In genomic region chr3:4656059-4656458, GRCh38 we compare ENCODE assay signal across 8 cellular contexts.
A peak's percentile ranks its signal among the peaks of the same experiment; 100 is the strongest.
DNase-seq lines count a peak whose midpoint lies in the region; ATAC-seq and TF ChIP-seq lines count a peak whose summit lies in the region.

No MANE protein-coding gene starts in this region.

- H3K4me1 ChIP-seq in DND-41 (ENCODE audit: insufficient read depth, low read length) = no peaks in the 10 kb centered on the region

- ATAC-seq in DND-41 (ENCODE audit: insufficient read depth, low read depth) (peak; percentile 79), omental fat pad (ENCODE audit: low FRiP score) (peak; percentile 79), GM21515 (IDR thresholded peaks at IDR 0.05; ENCODE audit: unreplicated experiment) (no peak)

- H3K4me3 ChIP-seq in DND-41 (ENCODE audit: low read depth in 1 of 2, low read length in 2 of 2) (no peak overlapping the region), foreskin fibroblast (ENCODE audit: low read depth in 1 of 2, low read length in 2 of 2) (no peak overlapping the region)

- no peak overlapping the region for H3K27ac ChIP-seq in DND-41 (ENCODE audit: low read length)

- no peak overlapping the region for H3K4me3 Mint-ChIP-seq in activated naive CD8-positive, alpha-beta T cell treated with anti-CD3 and anti-CD28 coated beads for 36 hours

- no peak overlapping the region for H2AFZ ChIP-seq in DND-41 (ENCODE audit: low read depth, low read length)

- H3K9me3 Mint-ChIP-seq in activated naive CD8-positive, alpha-beta T cell treated with anti-CD3 and anti-CD28 coated beads for 36 hours = no peaks in the 10 kb centered on the region

- H4K20me1 ChIP-seq in DND-41 (ENCODE audit: insufficient read depth, low read length) = no peaks in the 10 kb centered on the region

- no peaks in the 10 kb centered on the region for H3K79me2 ChIP-seq in DND-41 (ENCODE audit: insufficient read depth, low read length)

- no peak overlapping the region for H3K4me2 ChIP-seq in DND-41 (ENCODE audit: insufficient read depth, low read length)

- H3K9ac ChIP-seq in DND-41 (ENCODE audit: low read depth, low read length) = no peak overlapping the region

- no peaks in the 10 kb centered on the region for H3K27me3 Mint-ChIP-seq in activated naive CD8-positive, alpha-beta T cell treated with anti-CD3 and anti-CD28 coated beads for 36 hours

- no peaks in the 10 kb centered on the region for H3K9me3 ChIP-seq in DND-41 (ENCODE audit: insufficient read depth, low read length, severe bottlenecking)

- no peaks in the 10 kb centered on the region for H3K27me3 ChIP-seq in DND-41 (ENCODE audit: insufficient read depth, low read length, poor library complexity)

- no peaks in the 10 kb centered on the region for H3K4me1 Mint-ChIP-seq in activated naive CD8-positive, alpha-beta T cell treated with anti-CD3 and anti-CD28 coated beads for 36 hours

- H3K27ac Mint-ChIP-seq in activated naive CD8-positive, alpha-beta T cell treated with anti-CD3 and anti-CD28 coated beads for 36 hours = no peak overlapping the region

- H3K36me3 Mint-ChIP-seq in activated naive CD8-positive, alpha-beta T cell treated with anti-CD3 and anti-CD28 coated beads for 36 hours = peaks cover 19% of the 10 kb centered on the region

- no peaks in the 10 kb centered on the region for H3K36me3 ChIP-seq in DND-41 (ENCODE audit: insufficient read depth, low read length)

- DNase-seq in DND-41 (peak; percentile 48), LHCN-M2 (ENCODE audit: low read depth) (peak; percentile 66), SW480 (ENCODE audit: low spot score) (peak; percentile 64), foreskin fibroblast (peak; percentile 54 to 83), omental fat pad (ENCODE audit: low spot score) (no peak)
- DNase-seq in stimulated activated naive CD4-positive, alpha-beta T cell treated with Interleukin-2 at 50 U/mL for 16 hours (lab: John Stamatoyannopoulos, UW) = no peak
- no peak for DNase-seq in activated naive CD8-positive, alpha-beta T cell treated with anti-CD3 and anti-CD28 coated beads for 36 hours

- peak; percentile 74 for TF ChIP-seq CTCF in DND-41 (IDR thresholded peaks at IDR 0.05; ENCODE audit: borderline replicate concordance, extremely low read depth, low read length, poor library complexity, severe bottlenecking)
- TF ChIP-seq CTCF in foreskin fibroblast (IDR thresholded peaks at IDR 0.05; ENCODE audit: low read depth, low read length) = peak; percentile 92
- TF ChIP-seq CTCF in omental fat pad (IDR thresholded peaks at IDR 0.05) = peak in 1 of 3 donors; percentile 15

Comparison
In these comparisons a context has a peak if more than half of its experiments do, and no peak if none do; other contexts are left out.
1. DNase-seq: peak in DND-41 (single experiment), LHCN-M2 (single experiment), SW480 (single experiment) and foreskin fibroblast (2 of 2); none in omental fat pad (single experiment), stimulated activated naive CD4-positive, alpha-beta T cell treated with Interleukin-2 at 50 U/mL for 16 hours (single experiment) and activated naive CD8-positive, alpha-beta T cell treated with anti-CD3 and anti-CD28 coated beads for 36 hours (single experiment).